19 cellular contexts compared by ENCODE assay signal in the genomic region with DNA sequence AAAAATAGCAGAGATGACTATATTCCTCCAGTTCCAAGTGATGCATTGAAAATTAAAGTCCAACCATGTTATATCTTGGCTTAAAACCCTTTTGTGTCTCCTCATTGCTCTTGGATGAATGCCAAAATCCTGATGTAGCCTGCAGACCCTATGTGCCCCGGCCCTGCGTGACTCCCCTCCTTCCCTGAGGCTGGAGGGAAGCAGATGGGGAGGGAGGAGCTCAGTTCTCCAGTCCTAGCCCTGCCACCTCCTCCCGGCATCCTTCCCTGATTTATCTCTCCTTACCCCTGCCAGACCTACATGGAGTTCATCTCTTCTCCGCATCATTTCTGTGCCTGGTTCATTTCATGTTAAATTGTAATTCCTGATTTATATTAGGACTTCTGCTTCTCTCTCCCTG.
DNase-seq lines count a peak whose midpoint lies in the region; ATAC-seq and TF ChIP-seq lines count a peak whose summit lies in the region.
"Had no signal": no experiment of that assay in that cellular context is flagged by ENCODE, and none has a peak within 500 bp of the region (broad histone marks: within the 10 kb centered on the region; RNA-seq: fewer than 3 reads in every experiment).

No MANE protein-coding gene starts in this region.

- no peak overlapping the region for H3K27ac Mint-ChIP-seq in natural killer cell treated with Interleukin-12 subunit alpha and Interleukin-12 subunit beta and Interleukin-15 and Interleukin-18, amount 100 ng/mL, for 72 hours
- H3K27ac Mint-ChIP-seq in natural killer cell: no peak overlapping the region
- H3K27ac Mint-ChIP-seq: activated naive CD8-positive, alpha-beta T cell treated with anti-CD3 and anti-CD28 coated beads, Interleukin-2, amount 50 U/mL, for 24 hours; immature natural killer cell had no signal

- H3K27ac ChIP-seq in WERI-Rb-1: no peak overlapping the region
- H3K27ac ChIP-seq: testis had no signal

- no peaks in the 10 kb centered on the region for H3K9me3 ChIP-seq in WERI-Rb-1 (ENCODE audit: severe bottlenecking)
- H3K9me3 ChIP-seq: testis had no signal

- H3K27me3 ChIP-seq in WERI-Rb-1 (ENCODE audit: insufficient read depth, low read depth, severe bottlenecking): no peaks in the 10 kb centered on the region
- H3K27me3 ChIP-seq: testis had no signal

- no peaks in the 10 kb centered on the region for H3K36me3 Mint-ChIP-seq in natural killer cell treated with Interleukin-12 subunit alpha and Interleukin-12 subunit beta and Interleukin-15 and Interleukin-18, amount 100 ng/mL, for 72 hours
- H3K36me3 Mint-ChIP-seq in natural killer cell: no peaks in the 10 kb centered on the region
- H3K36me3 Mint-ChIP-seq: brain, immature natural killer cell had no signal

- no peaks in the 10 kb centered on the region for H3K36me3 ChIP-seq in WERI-Rb-1

- TF ChIP-seq CTCF in natural killer cell (IDR thresholded peaks at IDR 0.05) (no peak), WERI-Rb-1 (IDR thresholded peaks at IDR 0.05; ENCODE audit: low read depth, low read length) (no peak)

- intact Hi-C loops in natural killer cell (cut with micrococcal nuclease): no loop called here

- ATAC-seq in natural killer cell treated with Interleukin-12 subunit alpha and Interleukin-12 subunit beta and Interleukin-15 and Interleukin-18, amount 100 ng/mL, for 72 hours: no peak
- ATAC-seq in natural killer cell (no peak), GM18907 (IDR thresholded peaks at IDR 0.05; ENCODE audit: unreplicated experiment) (no peak), GM19452 (IDR thresholded peaks at IDR 0.05; ENCODE audit: unreplicated experiment) (no peak)
- ATAC-seq: activated naive CD8-positive, alpha-beta T cell treated with anti-CD3 and anti-CD28 coated beads, Interleukin-2, amount 50 U/mL, for 24 hours; right cardiac atrium had no signal

- H3K9me3 Mint-ChIP-seq in natural killer cell treated with Interleukin-12 subunit alpha and Interleukin-12 subunit beta and Interleukin-15 and Interleukin-18, amount 100 ng/mL, for 72 hours: no peaks in the 10 kb centered on the region
- no peaks in the 10 kb centered on the region for H3K9me3 Mint-ChIP-seq in natural killer cell
- H3K9me3 Mint-ChIP-seq: activated naive CD8-positive, alpha-beta T cell treated with anti-CD3 and anti-CD28 coated beads, Interleukin-2, amount 50 U/mL, for 24 hours had no signal

- H3K4me1 Mint-ChIP-seq in natural killer cell treated with Interleukin-12 subunit alpha and Interleukin-12 subunit beta and Interleukin-15 and Interleukin-18, amount 100 ng/mL, for 72 hours (ENCODE audit: low read depth in 2 of 2): peaks cover 0 to under 1% of the 10 kb centered on the region in 2 donors
- no peaks in the 10 kb centered on the region for H3K4me1 Mint-ChIP-seq in natural killer cell
- H3K4me1 Mint-ChIP-seq: activated naive CD8-positive, alpha-beta T cell treated with anti-CD3 and anti-CD28 coated beads, Interleukin-2, amount 50 U/mL, for 24 hours; immature natural killer cell had no signal

- no peak overlapping the region for H3K4me3 ChIP-seq in WERI-Rb-1 (ENCODE audit: low read depth, low read length)
- H3K4me3 ChIP-seq: testis had no signal

- no peak overlapping the region for H3K4me3 Mint-ChIP-seq in natural killer cell treated with Interleukin-12 subunit alpha and Interleukin-12 subunit beta and Interleukin-15 and Interleukin-18, amount 100 ng/mL, for 72 hours
- no peak overlapping the region for H3K4me3 Mint-ChIP-seq in natural killer cell
- H3K4me3 Mint-ChIP-seq: activated naive CD8-positive, alpha-beta T cell treated with anti-CD3 and anti-CD28 coated beads, Interleukin-2, amount 50 U/mL, for 24 hours; brain; immature natural killer cell had no signal

- DNase-seq in natural killer cell treated with Interleukin-12 subunit alpha and Interleukin-12 subunit beta and Interleukin-15 and Interleukin-18, amount 100 ng/mL, for 72 hours (ENCODE audit: low spot score): peak; percentile 12
- DNase-seq in natural killer cell (no peak), NCI-H2171 treated with DMSO at 0.1 percent for 48 hours (lab: John Stamatoyannopoulos, UW) (peak; percentile 76), WERI-Rb-1 (peak; percentile 55)
- DNase-seq in activated naive CD4-positive, alpha-beta T cell treated with anti-CD3 and anti-CD28 coated beads, Interleukin-2, amount 50 U/mL, for 16 hours: no peak
- DNase-seq: activated CD4-positive, alpha-beta T cell treated with anti-CD3 and anti-CD28 coated beads for 4 hours; activated naive CD8-positive, alpha-beta T cell treated with anti-CD3 and anti-CD28 coated beads, Interleukin-2, amount 50 U/mL, for 24 hours; GOT3; immature natural killer cell; Karpas-422; NCI-H146; nucleus accumbens; right cardiac atrium; RPMI8226; stimulated activated CD4-positive, alpha-beta T cell treated with anti-CD3 and anti-CD28 coated beads, Interleukin-15, amount 100 ng/mL, for 24 hours; testis had no signal

- H3K27me3 Mint-ChIP-seq in natural killer cell treated with Interleukin-12 subunit alpha and Interleukin-12 subunit beta and Interleukin-15 and Interleukin-18, amount 100 ng/mL, for 72 hours: peaks cover 23 to 26% of the 10 kb centered on the region in 2 donors
- peaks cover 7 to 14% of the 10 kb centered on the region in 2 donors for H3K27me3 Mint-ChIP-seq in natural killer cell (ENCODE audit: low read depth in 2 of 2)

Comparison
In these comparisons a context has a peak if more than half of its experiments do, and no peak if none do; other contexts are left out.
1. DNase-seq: peak in natural killer cell treated with Interleukin-12 subunit alpha and Interleukin-12 subunit beta and Interleukin-15 and Interleukin-18, amount 100 ng/mL, for 72 hours (single experiment), NCI-H2171 treated with DMSO at 0.1 percent for 48 hours (single experiment) and WERI-Rb-1 (single experiment); none in natural killer cell (single experiment) and activated naive CD4-positive, alpha-beta T cell treated with anti-CD3 and anti-CD28 coated beads, Interleukin-2, amount 50 U/mL, for 16 hours (single experiment).